ENCODE assay signal across 8 cellular contexts in genomic region chr13:43085545-43085944, GRCh38.
DNase-seq lines count a peak whose midpoint lies in the region; ATAC-seq and TF ChIP-seq lines count a peak whose summit lies in the region.

No MANE protein-coding gene starts in this region.

- no peaks in the 10 kb centered on the region for H3K9me3 ChIP-seq in PC-3 (ENCODE audit: low read length)
- H3K9me3 ChIP-seq in thoracic aorta = no peaks in the 10 kb centered on the region

- no peak overlapping the region for H3K4me3 ChIP-seq in PC-3 (ENCODE audit: low read length)
- H3K4me3 ChIP-seq in thoracic aorta = no peak overlapping the region

- H3K4me1 ChIP-seq in PC-3 (ENCODE audit: insufficient read depth, low read length) = peaks cover 5% of the 10 kb centered on the region; the same call in 1 of the 2 replicates
- peaks cover 3 to 4% of the 10 kb centered on the region in 2 donors for H3K4me1 ChIP-seq in thoracic aorta (ENCODE audit: control insufficient read depth in 1 of 2, low read depth in 2 of 2)

- CTCF ChIA-PET in PC-3 (lab: Charles Lee) = interaction anchor here (0.6 to 1.0 kb wide), 6 partner anchors 47 to 719 kb away, joined by 3 to 5 read pairs (median 4); no protein-coding TSS in a partner anchor

- H3K9ac ChIP-seq in PC-3 (ENCODE audit: low read length) = no peak overlapping the region

- H3K27ac ChIP-seq in PC-3 (ENCODE audit: low read length) (no peak overlapping the region), thoracic aorta (no peak overlapping the region)

- H3K36me3 ChIP-seq in PC-3 (ENCODE audit: low read depth, low read length) (0 out of 2 replicates have a peak, but pooled peaks cover 3% of the 10 kb centered on the region), thoracic aorta (peaks cover 3% of the 10 kb centered on the region)

- no peaks in the 10 kb centered on the region for H3K9me2 ChIP-seq in PC-3 (replicated peaks; ENCODE audit: low read length)

- BruUV-seq in PC-3 (replicated peaks; lab: Mats Ljungman, UMichigan) = no TSS peak

- POLR2A ChIA-PET in PC-3 (lab: Charles Lee; ENCODE audit: unreplicated experiment) = interaction anchor here (0.6 kb wide), 1 partner anchor 817 kb away, joined by 7 read pairs; no protein-coding TSS in a partner anchor

- no peaks in the 10 kb centered on the region for H4K20me1 ChIP-seq in PC-3 (ENCODE audit: low read length)

- TF ChIP-seq CTCF in GM12873 (IDR thresholded peaks at IDR 0.05; ENCODE audit: insufficient read depth, low read depth, low read length, missing control alignments) = peak; percentile 35
- peak; percentile 62 for TF ChIP-seq CTCF in PC-3 (conservative IDR thresholded peaks at IDR 0.05; ENCODE audit: low read depth, low read length)
- peak; percentile 61 for TF ChIP-seq CTCF in thoracic aorta (IDR thresholded peaks at IDR 0.05)

- H3K4me2 ChIP-seq in PC-3 (ENCODE audit: low read length) = no peak overlapping the region

- intact Hi-C loops in PC-3 (cut with micrococcal nuclease) = loop anchor here (1.0 to 10.0 kb wide), 8 partner anchors 47 to 792 kb away; partner anchors contain the start of genes CCDC122 and LACC1

- no peaks in the 10 kb centered on the region for H3F3A ChIP-seq in PC-3 (ENCODE audit: low read length, unreplicated experiment)

- DNase-seq in A172 (ENCODE audit: low spot score) (peak; percentile 22), PC-3 (peak; percentile 67), fibroblast of the conjunctiva (ENCODE audit: low read depth) (peak; percentile 29), thoracic aorta (ENCODE audit: low spot score) (no peak)
- DNase-seq in activated CD4-positive, alpha-beta T cell treated with anti-CD3 and anti-CD28 coated beads for 48 hours = no peak

- peak; percentile 49; the same call in 1 of the 2 replicates for ATAC-seq in PC-3
- ATAC-seq in thoracic aorta (ENCODE audit: insufficient number of reproducible peaks, low FRiP score, low read depth) = no peak
- ATAC-seq in HG02884 (IDR thresholded peaks at IDR 0.05; ENCODE audit: unreplicated experiment) = no peak
- ATAC-seq in GM19035 (IDR thresholded peaks at IDR 0.05; ENCODE audit: unreplicated experiment) = no peak

- H3K79me2 ChIP-seq in PC-3 (ENCODE audit: low read length) = no peaks in the 10 kb centered on the region

- H3K27me3 ChIP-seq in PC-3 (ENCODE audit: low read length) (no peaks in the 10 kb centered on the region), thoracic aorta (replicated peaks; ENCODE audit: insufficient read depth) (no peaks in the 10 kb centered on the region)

- H2AFZ ChIP-seq in PC-3 (ENCODE audit: low read length) = no peak overlapping the region

Comparison
In these comparisons a context has a peak if more than half of its experiments do, and no peak if none do; other contexts are left out.
1. DNase-seq: peak in A172 (single experiment), PC-3 (single experiment) and fibroblast of the conjunctiva (single experiment); none in thoracic aorta (single experiment) and activated CD4-positive, alpha-beta T cell treated with anti-CD3 and anti-CD28 coated beads for 48 hours (single experiment).
2. Peak in every context shown above with its lines, with median percentiles within 50 percentile points of each other: CTCF ChIP-seq.